Comparison of ENCODE assay signal across 24 cellular contexts in genomic region chr21:39186676-39187075, GRCh38. TPM values are rescaled to one million over a fixed set of nuclear protein-coding genes. Genes with fewer than 3 reads are reported as not detected.
DNase-seq lines count a peak whose midpoint lies in the region; ATAC-seq and TF ChIP-seq lines count a peak whose summit lies in the region.
"Had no signal": no experiment of that assay in that cellular context is flagged by ENCODE, and none has a peak within 500 bp of the region (broad histone marks: within the 10 kb centered on the region; RNA-seq: fewer than 3 reads in every experiment).

No MANE protein-coding gene starts in this region.

- no peak for DNase-seq in activated T-cell treated with anti-CD3 and anti-CD28 coated beads, Interleukin-2, amount 50 U/mL, for 72 hours
- DNase-seq in activated T-cell treated with anti-CD3 and anti-CD28 coated beads for 4 hours: no peak
- DNase-seq in NCI-H2227 (lab: John Stamatoyannopoulos, UW; ENCODE audit: unreplicated experiment): peak; percentile 18
- DNase-seq in mammary epithelial cell: peak; percentile 50
- no peak for DNase-seq in smooth muscle cell (lab: John Stamatoyannopoulos, UW; ENCODE audit: unreplicated experiment)
- DNase-seq in activated T-helper 1 cell treated with anti-CD3 and anti-CD28 coated beads, Interleukin-12 subunit alpha, Interleukin-12 subunit beta, Interleukin-2, Interleukin-4 antibody, amounts not matched to agents 30 ng/mL and 10 ng/mL and 1 ng/mL, durations not matched to agents 14 hours and 24 hours and 36 hours (ENCODE audit: low spot score): no peak
- DNase-seq in activated CD8-positive, alpha-beta T cell treated with anti-CD3 and anti-CD28 coated beads for 36 hours: no peak
- DNase-seq: activated CD4-positive, alpha-beta T cell treated with anti-CD3 and anti-CD28 coated beads, Interleukin-2, amount 50 U/mL, for 4 hours; adrenal gland; central memory CD4-positive, alpha-beta T cell; DMS79; effector memory CD4-positive, alpha-beta T cell; GOT3; NCI-H1694; spleen; stimulated activated CD8-positive, alpha-beta memory T cell treated with anti-CD3 and anti-CD28 coated beads, Interleukin-4, amount 100 ng/mL, for 48 hours; testis had no signal

- H3K9ac ChIP-seq in mammary epithelial cell (ENCODE audit: insufficient read depth, low read length) (no peak overlapping the region), smooth muscle cell (ENCODE audit: low read depth) (no peak overlapping the region)
- H3K9ac ChIP-seq: neural progenitor cell had no signal

- peak overlapping the region; percentile 55 for H2AFZ ChIP-seq in mammary epithelial cell (ENCODE audit: low read depth, low read length)
- no peak overlapping the region for H2AFZ ChIP-seq in smooth muscle cell (ENCODE audit: low read depth)
- H2AFZ ChIP-seq: neural progenitor cell had no signal

- H3K4me2 ChIP-seq in mammary epithelial cell (ENCODE audit: insufficient read depth, low read depth, low read length) (peak overlapping the region; percentile 43), smooth muscle cell (peak overlapping the region; percentile 20)
- H3K4me2 ChIP-seq: A549, neural progenitor cell had no signal

- dilution Hi-C loops in mammary epithelial cell (cut with HindIII; ENCODE audit: low sequenced_read_pairs): no loop called here

- H3K27me3 ChIP-seq in mammary epithelial cell (ENCODE audit: insufficient read depth, low read length): no peaks in the 10 kb centered on the region
- H3K27me3 ChIP-seq in smooth muscle cell (ENCODE audit: low read depth): no peaks in the 10 kb centered on the region
- H3K27me3 ChIP-seq: adrenal gland, neural progenitor cell, spleen, testis had no signal

- H3K9me3 Mint-ChIP-seq in activated T-cell treated with anti-CD3 and anti-CD28 coated beads, Interleukin-2, amount 50 U/mL, for 72 hours: no peaks in the 10 kb centered on the region
- no peaks in the 10 kb centered on the region for H3K9me3 Mint-ChIP-seq in activated T-helper 1 cell treated with anti-CD3 and anti-CD28 coated beads, Interleukin-12 subunit alpha, Interleukin-12 subunit beta, Interleukin-2, Interleukin-4 antibody, amounts not matched to agents 30 ng/mL and 10 ng/mL and 1 ng/mL, durations not matched to agents 14 hours and 24 hours and 36 hours
- H3K9me3 Mint-ChIP-seq in activated CD8-positive, alpha-beta T cell treated with anti-CD3 and anti-CD28 coated beads for 36 hours: no peaks in the 10 kb centered on the region
- H3K9me3 Mint-ChIP-seq: neural progenitor cell had no signal

- H3K27ac ChIP-seq in mammary epithelial cell (ENCODE audit: insufficient read depth, low read depth, low read length) (peak overlapping the region; percentile 37), smooth muscle cell (ENCODE audit: low read depth) (peak overlapping the region; percentile 21)
- H3K27ac ChIP-seq: A549, adrenal gland, C4-2B, neural progenitor cell, prostate gland, testis had no signal

- no peak for ATAC-seq in activated T-cell treated with anti-CD3 and anti-CD28 coated beads, Interleukin-2, amount 50 U/mL, for 72 hours (replicated peaks in 1 of 2)
- no peak for ATAC-seq in GM21367 (IDR thresholded peaks at IDR 0.05; ENCODE audit: unreplicated experiment)
- ATAC-seq in activated CD8-positive, alpha-beta T cell treated with anti-CD3 and anti-CD28 coated beads for 36 hours: no peak
- ATAC-seq: A549, HepG2, Right ventricle myocardium inferior had no signal

- peaks cover 4 to 7% of the 10 kb centered on the region in 2 donors for H3K36me3 Mint-ChIP-seq in activated T-cell treated with anti-CD3 and anti-CD28 coated beads, Interleukin-2, amount 50 U/mL, for 72 hours (ENCODE audit: insufficient read depth in 2 of 2)
- H3K36me3 Mint-ChIP-seq in activated T-helper 1 cell treated with anti-CD3 and anti-CD28 coated beads, Interleukin-12 subunit alpha, Interleukin-12 subunit beta, Interleukin-2, Interleukin-4 antibody, amounts not matched to agents 30 ng/mL and 10 ng/mL and 1 ng/mL, durations not matched to agents 14 hours and 24 hours and 36 hours (ENCODE audit: low read depth): peaks cover 7% of the 10 kb centered on the region
- peaks cover 6% of the 10 kb centered on the region for H3K36me3 Mint-ChIP-seq in activated CD8-positive, alpha-beta T cell treated with anti-CD3 and anti-CD28 coated beads for 36 hours (ENCODE audit: low read depth)

- peak overlapping the region; percentile 86 for H3K27ac Mint-ChIP-seq in activated T-cell treated with anti-CD3 and anti-CD28 coated beads, Interleukin-2, amount 50 U/mL, for 72 hours
- no peak overlapping the region for H3K27ac Mint-ChIP-seq in activated T-helper 1 cell treated with anti-CD3 and anti-CD28 coated beads, Interleukin-12 subunit alpha, Interleukin-12 subunit beta, Interleukin-2, Interleukin-4 antibody, amounts not matched to agents 30 ng/mL and 10 ng/mL and 1 ng/mL, durations not matched to agents 14 hours and 24 hours and 36 hours
- no peak overlapping the region for H3K27ac Mint-ChIP-seq in activated CD8-positive, alpha-beta T cell treated with anti-CD3 and anti-CD28 coated beads for 36 hours
- H3K27ac Mint-ChIP-seq: neural progenitor cell had no signal

- H3K9me3 ChIP-seq in mammary epithelial cell (replicated peaks; ENCODE audit: insufficient read depth, low read length): no peaks in the 10 kb centered on the region
- H3K9me3 ChIP-seq in smooth muscle cell (replicated peaks; ENCODE audit: low read depth): no peaks in the 10 kb centered on the region
- H3K9me3 ChIP-seq: A549, adrenal gland, prostate gland, spleen, testis had no signal

- peaks cover 81% of the 10 kb centered on the region for H3K4me1 Mint-ChIP-seq in activated T-cell treated with anti-CD3 and anti-CD28 coated beads, Interleukin-2, amount 50 U/mL, for 72 hours (ENCODE audit: low read depth)
- peaks cover 46% of the 10 kb centered on the region for H3K4me1 Mint-ChIP-seq in activated T-helper 1 cell treated with anti-CD3 and anti-CD28 coated beads, Interleukin-12 subunit alpha, Interleukin-12 subunit beta, Interleukin-2, Interleukin-4 antibody, amounts not matched to agents 30 ng/mL and 10 ng/mL and 1 ng/mL, durations not matched to agents 14 hours and 24 hours and 36 hours (ENCODE audit: low read depth)
- H3K4me1 Mint-ChIP-seq in activated CD8-positive, alpha-beta T cell treated with anti-CD3 and anti-CD28 coated beads for 36 hours (ENCODE audit: low read depth): peaks cover 61% of the 10 kb centered on the region

- no TSS peak for BruUV-seq in mammary epithelial cell (replicated peaks; lab: Mats Ljungman, UMichigan)

- H3K4me3 ChIP-seq in mammary epithelial cell (replicated peaks in 1 of 3; ENCODE audit: insufficient read depth in 1 of 3, low read depth in 2 of 3, low read length in 3 of 3) (no peak overlapping the region), smooth muscle cell (no peak overlapping the region)
- H3K4me3 ChIP-seq: A549, adrenal gland, neural progenitor cell, prostate gland, spleen, testis had no signal

- TF ChIP-seq CTCF in mammary epithelial cell (conservative IDR thresholded peaks at IDR 0.05 in 1 of 2, IDR thresholded peaks at IDR 0.05 in 1 of 2; ENCODE audit: extremely low read depth in 1 of 2, insufficient read depth in 1 of 2, low read depth in 1 of 2, low read length in 2 of 2): no peak
- TF ChIP-seq CTCF in smooth muscle cell (IDR thresholded peaks at IDR 0.05; ENCODE audit: borderline replicate concordance, insufficient read depth, poor library complexity, severe bottlenecking): no peak
- TF ChIP-seq CTCF in activated CD8-positive, alpha-beta T cell treated with anti-CD3 and anti-CD28 coated beads for 36 hours (IDR thresholded peaks at IDR 0.05): no peak

- no peaks in the 10 kb centered on the region for H3K27me3 Mint-ChIP-seq in activated T-cell treated with anti-CD3 and anti-CD28 coated beads, Interleukin-2, amount 50 U/mL, for 72 hours (ENCODE audit: low read depth)
- no peaks in the 10 kb centered on the region for H3K27me3 Mint-ChIP-seq in activated T-helper 1 cell treated with anti-CD3 and anti-CD28 coated beads, Interleukin-12 subunit alpha, Interleukin-12 subunit beta, Interleukin-2, Interleukin-4 antibody, amounts not matched to agents 30 ng/mL and 10 ng/mL and 1 ng/mL, durations not matched to agents 14 hours and 24 hours and 36 hours (ENCODE audit: insufficient read depth)
- no peaks in the 10 kb centered on the region for H3K27me3 Mint-ChIP-seq in activated CD8-positive, alpha-beta T cell treated with anti-CD3 and anti-CD28 coated beads for 36 hours

- H4K20me1 ChIP-seq in mammary epithelial cell (ENCODE audit: insufficient read depth, low read length) (no peaks in the 10 kb centered on the region), smooth muscle cell (ENCODE audit: low read depth) (peaks cover 8% of the 10 kb centered on the region)

- in situ Hi-C loops in mammary epithelial cell (cut with MboI; ENCODE audit: low sequenced_read_pairs in 2 of 2): no loop called here

- H3F3A ChIP-seq in smooth muscle cell (ENCODE audit: low read depth): peaks cover 11% of the 10 kb centered on the region

- CTCF ChIA-PET in mammary epithelial cell (lab: Charles Lee; ENCODE audit: low non-redundant PET): no interaction called here
- CTCF ChIA-PET in activated CD8-positive, alpha-beta T cell treated with anti-CD3 and anti-CD28 coated beads for 36 hours (lab: Charles Lee): interaction anchor here (1.2 kb wide), 1 partner anchor 13 kb away, joined by 3 read pairs; no protein-coding TSS in a partner anchor

- intact Hi-C loops in mammary epithelial cell (cut with micrococcal nuclease): loop anchor here (10.0 kb wide), 3 partner anchors 58 to 528 kb away; partner anchors contain the start of gene LCA5L
- intact Hi-C loops in activated T-helper 1 cell treated with anti-CD3 and anti-CD28 coated beads, Interleukin-12 subunit alpha, Interleukin-12 subunit beta, Interleukin-2, Interleukin-4 antibody, amounts not matched to agents 30 ng/mL and 10 ng/mL and 1 ng/mL, durations not matched to agents 14 hours and 24 hours and 36 hours (cut with micrococcal nuclease): loop anchor here (10.0 kb wide), 1 partner anchor 202 kb away; no protein-coding TSS in a partner anchor
- intact Hi-C loops in activated CD8-positive, alpha-beta T cell treated with anti-CD3 and anti-CD28 coated beads for 36 hours (cut with micrococcal nuclease): loop anchor here (10.0 kb wide), 2 partner anchors 198 to 422 kb away; a partner anchor contains a TSS

- H3K36me3 ChIP-seq in mammary epithelial cell (ENCODE audit: insufficient read depth, low read length) (no peaks in the 10 kb centered on the region), smooth muscle cell (ENCODE audit: low read depth) (no peaks in the 10 kb centered on the region)
- H3K36me3 ChIP-seq: adrenal gland, neural progenitor cell, prostate gland, spleen had no signal

- H3K4me3 Mint-ChIP-seq in activated T-cell treated with anti-CD3 and anti-CD28 coated beads, Interleukin-2, amount 50 U/mL, for 72 hours: peak overlapping the region in 1 of 2 donors; percentile 58
- H3K4me3 Mint-ChIP-seq in activated T-helper 1 cell treated with anti-CD3 and anti-CD28 coated beads, Interleukin-12 subunit alpha, Interleukin-12 subunit beta, Interleukin-2, Interleukin-4 antibody, amounts not matched to agents 30 ng/mL and 10 ng/mL and 1 ng/mL, durations not matched to agents 14 hours and 24 hours and 36 hours: no peak overlapping the region
- no peak overlapping the region for H3K4me3 Mint-ChIP-seq in activated CD8-positive, alpha-beta T cell treated with anti-CD3 and anti-CD28 coated beads for 36 hours
- H3K4me3 Mint-ChIP-seq: neural progenitor cell had no signal

- H3K4me1 ChIP-seq in mammary epithelial cell (ENCODE audit: insufficient read depth, low read length) (peaks cover 17% of the 10 kb centered on the region), smooth muscle cell (ENCODE audit: low read depth) (peaks cover 27% of the 10 kb centered on the region)
- H3K4me1 ChIP-seq: prostate gland had no signal

- H3K79me2 ChIP-seq in mammary epithelial cell (ENCODE audit: insufficient read depth, low read length) (peaks cover 21% of the 10 kb centered on the region), smooth muscle cell (ENCODE audit: low read depth) (peaks cover 14% of the 10 kb centered on the region)

- POLR2A ChIA-PET in activated CD8-positive, alpha-beta T cell treated with anti-CD3 and anti-CD28 coated beads for 36 hours (lab: Charles Lee): no interaction called here

RNA-seq across cellular contexts. Expression of gene PSMG1, which starts 3.4 kb away (rescaled TPM):
- total RNA-seq in activated T-cell treated with anti-CD3 and anti-CD28 coated beads, Interleukin-2, amount 50 U/mL, for 72 hours: 100 to 1,000 TPM in 1 of 2 donors, 10 to 100 TPM in 1; 98.7 to 113 TPM
- 10 to 100 TPM; 30.7 to 82.7 TPM for total RNA-seq in mammary epithelial cell
- 62.9 TPM for polyA plus RNA-seq in mammary epithelial cell
- polyA minus RNA-seq in mammary epithelial cell: 38.8 TPM
- total RNA-seq in smooth muscle cell: 39.9 and 55.2 TPM in 2 replicates
- polyA plus RNA-seq in smooth muscle cell: 60.7 and 62.8 TPM in 2 replicates
- 102 and 103 TPM in 2 replicates for total RNA-seq in activated T-helper 1 cell treated with anti-CD3 and anti-CD28 coated beads, Interleukin-12 subunit alpha, Interleukin-12 subunit beta, Interleukin-2, Interleukin-4 antibody, amounts not matched to agents 30 ng/mL and 10 ng/mL and 1 ng/mL, durations not matched to agents 14 hours and 24 hours and 36 hours
- total RNA-seq in activated CD8-positive, alpha-beta T cell treated with anti-CD3 and anti-CD28 coated beads for 36 hours: 100 to 1,000 TPM in 1 of 2 experiments, 10 to 100 TPM in 1; 90.9 to 107 TPM

Comparison
In these comparisons a context has a peak if more than half of its experiments do, and no peak if none do; other contexts are left out.
1. DNase-seq: peak in NCI-H2227 (single experiment) and mammary epithelial cell (single experiment); none in activated T-cell treated with anti-CD3 and anti-CD28 coated beads, Interleukin-2, amount 50 U/mL, for 72 hours (0 of 2), activated T-cell treated with anti-CD3 and anti-CD28 coated beads for 4 hours (single experiment), smooth muscle cell (single experiment), activated T-helper 1 cell treated with anti-CD3 and anti-CD28 coated beads, Interleukin-12 subunit alpha, Interleukin-12 subunit beta, Interleukin-2, Interleukin-4 antibody, amounts not matched to agents 30 ng/mL and 10 ng/mL and 1 ng/mL, durations not matched to agents 14 hours and 24 hours and 36 hours (single experiment) and activated CD8-positive, alpha-beta T cell treated with anti-CD3 and anti-CD28 coated beads for 36 hours (single experiment).